In the genomic region with DNA sequence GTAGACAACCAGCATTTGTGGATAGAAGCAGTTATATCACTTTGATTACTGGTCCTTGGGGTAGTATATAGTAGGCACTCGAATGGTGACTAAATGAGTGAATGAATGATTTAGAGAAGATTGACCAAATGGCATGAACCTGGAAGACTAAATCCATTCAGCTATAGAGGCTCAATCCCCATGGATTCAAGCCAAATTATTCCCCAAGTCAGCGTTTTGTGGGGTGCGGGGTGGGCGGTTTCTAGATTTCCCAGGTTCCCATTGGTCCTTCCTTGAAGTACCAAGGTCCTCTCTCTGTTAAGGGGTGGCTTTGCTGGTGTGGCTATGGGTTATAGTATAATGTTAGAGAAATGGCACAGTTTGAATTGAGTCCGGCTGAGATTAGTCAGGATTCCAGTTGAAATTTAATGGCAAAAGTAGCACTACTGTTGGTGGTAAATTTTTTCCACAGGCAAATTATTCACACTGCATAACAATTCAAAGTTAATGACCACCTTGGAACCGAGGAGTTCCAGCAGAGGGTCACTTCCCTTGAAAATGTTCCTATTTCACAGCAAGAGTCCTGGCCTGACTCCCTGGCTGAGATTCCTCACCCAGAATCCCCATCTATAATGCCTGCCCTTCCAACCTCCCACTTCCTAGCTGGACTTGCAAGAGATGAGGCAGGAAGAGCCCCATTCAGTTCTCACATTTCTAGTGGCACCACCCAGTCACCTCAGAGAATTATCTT, we compare ENCODE assay signal across 21 cellular contexts. TPM values are rescaled to one million over a fixed set of nuclear protein-coding genes. Genes with fewer than 3 reads are reported as not detected.
"Had no signal": no experiment of that assay in that cellular context is flagged by ENCODE, and none has a peak within 500 bp of the region (broad histone marks: within the 10 kb centered on the region; RNA-seq: fewer than 3 reads in every experiment).

No MANE protein-coding gene starts in this region.

- H3K4me3 ChIP-seq: MG63, SJSA1, SK-N-MC had no signal

- H3K27me3 ChIP-seq: MG63, SJSA1 had no signal

- H3K9me3 ChIP-seq: MG63, SJSA1 had no signal

- H3K27ac ChIP-seq: SJSA1, SK-N-MC had no signal

- DNase-seq: IMR-90, KBM-7, MG63, NCI-H1092, NCI-H1105 treated with DMSO at 0.1 percent for 48 hours, NCI-H1417 treated with DMSO at 0.1 percent for 48 hours, NCI-H146, NCI-H1694 treated with DMSO at 0.1 percent for 48 hours, NCI-H1930, NCI-H2081, NCI-H2107, NCI-H2227 treated with DMSO at 0.1 percent for 48 hours, NCI-H524, NCI-H526 treated with DMSO at 0.1 percent for 48 hours, NCI-H774, Right ventricle myocardium superior, RPMI8226, SIG-M5 had no signal

- H3K4me1 ChIP-seq: SJSA1 had no signal

RNA-seq across cellular contexts. Expression of gene TMEM100, which starts 55.9 kb away (rescaled TPM):
- total RNA-seq: HT-29 had no signal
